Comparison of ENCODE assay signal across 8 cellular contexts in the genomic region with DNA sequence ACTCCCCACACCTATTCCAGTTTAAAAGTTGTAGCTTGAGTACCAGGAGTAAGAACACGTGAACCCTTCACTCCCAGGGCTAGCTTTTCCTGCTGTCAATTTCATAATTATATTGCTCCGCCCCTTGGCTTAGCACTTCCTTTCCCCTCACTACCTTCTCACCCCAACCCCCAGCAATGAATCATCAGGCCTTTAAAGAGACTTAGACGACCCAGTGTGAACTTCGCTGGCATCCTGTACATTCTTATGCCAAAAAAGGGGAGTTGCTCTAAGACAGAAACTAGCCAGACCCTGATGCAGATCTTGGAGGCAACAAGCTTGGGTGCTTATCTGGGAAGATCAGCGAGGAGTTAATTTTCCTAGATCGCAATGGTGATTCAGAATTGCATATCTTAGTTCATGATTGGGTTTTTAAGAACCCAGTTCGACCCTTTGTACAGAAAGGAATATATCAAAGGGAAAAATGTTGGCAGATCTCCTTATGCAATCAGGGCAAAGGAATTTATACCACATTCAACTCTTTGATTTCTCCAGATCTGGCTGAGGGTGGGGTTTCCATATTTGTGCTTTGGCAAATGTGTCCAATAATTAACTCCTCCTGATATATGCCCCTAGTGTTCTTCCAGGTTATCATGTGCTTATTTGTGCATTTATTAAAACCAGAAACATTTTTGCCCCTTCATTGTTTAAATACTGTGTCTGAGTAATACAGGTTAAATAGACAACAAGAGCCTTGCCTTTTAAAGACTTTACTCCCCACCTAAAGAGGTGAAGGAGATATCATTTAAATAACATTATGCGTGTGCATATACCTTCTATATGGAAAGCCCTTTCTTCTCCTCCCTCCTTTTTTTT. TPM values are rescaled to one million over a fixed set of nuclear protein-coding genes. Genes with fewer than 3 reads are reported as not detected.
A peak's percentile ranks its signal among the peaks of the same experiment; 100 is the strongest.
DNase-seq lines count a peak whose midpoint lies in the region; ATAC-seq and TF ChIP-seq lines count a peak whose summit lies in the region.

No MANE protein-coding gene starts in this region.

- TF ChIP-seq CTCF in coronary artery (IDR thresholded peaks at IDR 0.05) (no peak), tibial artery (IDR thresholded peaks at IDR 0.05) (no peak), thyroid gland (IDR thresholded peaks at IDR 0.05) (no peak)

- TF ChIP-seq POLR2A in thyroid gland (IDR thresholded peaks at IDR 0.05) = no peak

- peak overlapping the region; percentile 50 to 60 for H3K27ac ChIP-seq in coronary artery
- peak overlapping the region; percentile 39 to 45 for H3K27ac ChIP-seq in tibial artery
- H3K27ac ChIP-seq in thyroid gland = no peak overlapping the region

- no peak for TF ChIP-seq RAD21 in Ishikawa (IDR thresholded peaks at IDR 0.05; ENCODE audit: low read depth)

- H3K9me3 ChIP-seq in tibial artery (no peaks in the 10 kb centered on the region), thyroid gland (no peaks in the 10 kb centered on the region)

- H3K36me3 ChIP-seq in tibial artery = no peaks in the 10 kb centered on the region
- H3K36me3 ChIP-seq in thyroid gland = no peaks in the 10 kb centered on the region

- ATAC-seq in natural killer cell treated with Interleukin-12 subunit alpha and Interleukin-12 subunit beta and Interleukin-15 and Interleukin-18, amount 100 ng/mL, for 72 hours = peak; percentile 94 to 96

- H3K27me3 ChIP-seq in tibial artery = no peaks in the 10 kb centered on the region
- H3K27me3 ChIP-seq in thyroid gland = no peaks in the 10 kb centered on the region

- H3K4me3 ChIP-seq in coronary artery = peak overlapping the region; percentile 0
- H3K4me3 ChIP-seq in tibial artery = no peak overlapping the region
- H3K4me3 ChIP-seq in thyroid gland (replicated peaks in 1 of 3) = no peak overlapping the region

- whole genome bisulfite sequencing in thyroid gland, 2 donors = 55 to 56% methylated on average over 8 of the region's 8 CpGs

- peaks cover 0 to 3% of the 10 kb centered on the region in 2 donors for H3K27me3 Mint-ChIP-seq in natural killer cell treated with Interleukin-12 subunit alpha and Interleukin-12 subunit beta and Interleukin-15 and Interleukin-18, amount 100 ng/mL, for 72 hours

- H3K4me1 ChIP-seq in tibial artery (peaks cover 0 to 60% (median 36%) of the 10 kb centered on the region in 4 donors), thyroid gland (peaks cover 11 to 32% of the 10 kb centered on the region in 2 donors)

- TF ChIP-seq EP300 in Ishikawa (IDR thresholded peaks at IDR 0.05; ENCODE audit: borderline replicate concordance) = no peak

- intact Hi-C loops in tibial artery (cut with DNase I; ENCODE audit: low total_unique reads) = loop anchor here (10.0 kb wide), 1 partner anchor 225 kb away; no protein-coding TSS in a partner anchor
- intact Hi-C loops in thyroid gland (cut with DNase I) = loop anchor here (10.0 kb wide), 1 partner anchor 95 kb away; no protein-coding TSS in a partner anchor

- H3K4me3 Mint-ChIP-seq in natural killer cell treated with Interleukin-12 subunit alpha and Interleukin-12 subunit beta and Interleukin-15 and Interleukin-18, amount 100 ng/mL, for 72 hours = peak overlapping the region; percentile 75

- DNase-seq in EH (ENCODE audit: low read depth) (peak; percentile 97), coronary artery (ENCODE audit: low spot score) (no peak), tibial artery (peak; percentile 53 to 70), thyroid gland (no peak), amniotic stem cell (lab: John Stamatoyannopoulos, UW) (no peak)
- peak; percentile 43 for DNase-seq in activated CD4-positive, CD25-positive, alpha-beta regulatory T cell treated with anti-CD3 and anti-CD28 coated beads, Interleukin-2, amount 50 U/mL, for 16 hours (ENCODE audit: low read depth, low spot score)
- DNase-seq in natural killer cell treated with Interleukin-12 subunit alpha and Interleukin-12 subunit beta and Interleukin-15 and Interleukin-18, amount 100 ng/mL, for 72 hours (ENCODE audit: low spot score) = peak; percentile 89

- H3K4me1 Mint-ChIP-seq in natural killer cell treated with Interleukin-12 subunit alpha and Interleukin-12 subunit beta and Interleukin-15 and Interleukin-18, amount 100 ng/mL, for 72 hours (ENCODE audit: low read depth in 2 of 2) = peaks cover 57 to 75% of the 10 kb centered on the region in 2 donors

- H3K9me3 Mint-ChIP-seq in natural killer cell treated with Interleukin-12 subunit alpha and Interleukin-12 subunit beta and Interleukin-15 and Interleukin-18, amount 100 ng/mL, for 72 hours = no peaks in the 10 kb centered on the region

- no peaks in the 10 kb centered on the region for H3K36me3 Mint-ChIP-seq in natural killer cell treated with Interleukin-12 subunit alpha and Interleukin-12 subunit beta and Interleukin-15 and Interleukin-18, amount 100 ng/mL, for 72 hours

- H3K27ac Mint-ChIP-seq in natural killer cell treated with Interleukin-12 subunit alpha and Interleukin-12 subunit beta and Interleukin-15 and Interleukin-18, amount 100 ng/mL, for 72 hours = peak overlapping the region; percentile 7 to 63

TF ChIP-seq in Ishikawa, 13 proteins besides CTCF, POLR2A, EP300 and RAD21:
- TF ChIP-seq CREB1 (IDR thresholded peaks at IDR 0.05; ENCODE audit: low read depth) (no peak), YY1 (IDR thresholded peaks at IDR 0.05; ENCODE audit: low read depth) (no peak), ZBTB7A (IDR thresholded peaks at IDR 0.05; ENCODE audit: low read depth) (no peak), USF1 (IDR thresholded peaks at IDR 0.05) (no peak), FOXM1 (IDR thresholded peaks at IDR 0.05; ENCODE audit: borderline replicate concordance, low read depth) (no peak), TCF12 (IDR thresholded peaks at IDR 0.05; ENCODE audit: low read depth) (no peak), EGR1 (IDR thresholded peaks at IDR 0.05) (no peak), CEBPB (IDR thresholded peaks at IDR 0.05) (peak; percentile 43; the same call in 1 of the 2 replicates), REST (IDR thresholded peaks at IDR 0.05; ENCODE audit: low read depth) (no peak), TAF1 (IDR thresholded peaks at IDR 0.05; ENCODE audit: low read depth) (no peak), TEAD4 (IDR thresholded peaks at IDR 0.05) (no peak)
- TF ChIP-seq, protein P1, sequence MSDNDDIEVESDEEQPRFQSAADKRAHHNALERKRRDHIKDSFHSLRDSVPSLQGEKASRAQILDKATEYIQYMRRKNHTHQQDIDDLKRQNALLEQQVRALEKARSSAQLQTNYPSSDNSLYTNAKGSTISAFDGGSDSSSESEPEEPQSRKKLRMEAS (IDR thresholded peaks at IDR 0.05) = peak; percentile 41

RNA-seq across cellular contexts. Expression of gene ATXN1, which starts 8.1 kb away (rescaled TPM):
- total RNA-seq in natural killer cell treated with Interleukin-12 subunit alpha and Interleukin-12 subunit beta and Interleukin-15 and Interleukin-18, amount 100 ng/mL, for 72 hours = 100 to 1,000 TPM in 1 of 2 donors, 10 to 100 TPM in 1; 56.4 to 103 TPM
- total RNA-seq in thyroid gland = 10 to 100 TPM; 62.1 to 88.1 (median 83.0) TPM

Comparison
In these comparisons a context has a peak if more than half of its experiments do, and no peak if none do; other contexts are left out.
1. DNase-seq: peak in EH (single experiment), activated CD4-positive, CD25-positive, alpha-beta regulatory T cell treated with anti-CD3 and anti-CD28 coated beads, Interleukin-2, amount 50 U/mL, for 16 hours (single experiment), natural killer cell treated with Interleukin-12 subunit alpha and Interleukin-12 subunit beta and Interleukin-15 and Interleukin-18, amount 100 ng/mL, for 72 hours (single experiment) and tibial artery (2 of 2); none in coronary artery (single experiment), thyroid gland (0 of 2) and amniotic stem cell (single experiment).
2. H3K27ac ChIP-seq: peak in coronary artery (2 of 2) and tibial artery (2 of 2); none in thyroid gland (0 of 3).